16 cellular contexts compared by ENCODE assay signal in genomic region chr4:183214912-183215488, GRCh38.
DNase-seq lines count a peak whose midpoint lies in the region; ATAC-seq, FAIRE-seq and TF ChIP-seq lines count a peak whose summit lies in the region.
"Had no signal": no experiment of that assay in that cellular context is flagged by ENCODE, and none has a peak within 500 bp of the region (broad histone marks: within the 10 kb centered on the region; RNA-seq: fewer than 3 reads in every experiment).

No MANE protein-coding gene starts in this region.

- H2AFZ ChIP-seq in GM23338: no peak overlapping the region
- H2AFZ ChIP-seq in SK-N-SH (ENCODE audit: low read depth): no peak overlapping the region

- H3K27ac ChIP-seq in left ventricle myocardium inferior (replicated peaks): no peak overlapping the region
- H3K27ac ChIP-seq in GM23338 (ENCODE audit: low read depth): no peak overlapping the region
- peak overlapping the region in 1 of 2 experiments; percentile 5; a peak in 1 of 4 replicates for H3K27ac ChIP-seq in SK-N-SH (ENCODE audit: low read depth in 2 of 2, low read length in 1 of 2)
- no peak overlapping the region for H3K27ac ChIP-seq in naive thymus-derived CD4-positive, alpha-beta T cell (ENCODE audit: low read depth, low read length)
- H3K27ac ChIP-seq: 22Rv1 had no signal

- CTCF ChIA-PET in SK-N-SH (lab: Yijun Ruan, JAX): interaction anchor here (1.0 to 1.4 kb wide), 3 partner anchors 46 to 276 kb away, joined by 3 to 4 read pairs (median 3); no protein-coding TSS in a partner anchor
- CTCF ChIA-PET in naive thymus-derived CD4-positive, alpha-beta T cell (lab: Charles Lee): no interaction called here

- TF ChIP-seq CTCF in left ventricle myocardium inferior (IDR thresholded peaks at IDR 0.05; ENCODE audit: borderline replicate concordance): no peak
- TF ChIP-seq CTCF in GM23338 (conservative IDR thresholded peaks at IDR 0.05; ENCODE audit: low read depth in 2 of 2): no peak
- TF ChIP-seq CTCF in SK-N-SH (IDR thresholded peaks at IDR 0.05): no peak

- no peaks in the 10 kb centered on the region for H3F3A ChIP-seq in GM23338 (replicated peaks; ENCODE audit: low read depth)
- H3F3A ChIP-seq in SK-N-SH (replicated peaks; ENCODE audit: insufficient read depth): peaks cover 4% of the 10 kb centered on the region

- H3K4me2 ChIP-seq in GM23338 (no peak overlapping the region), SK-N-SH (no peak overlapping the region)

- POLR2A ChIA-PET in SK-N-SH (lab: Yijun Ruan, JAX): no interaction called here
- POLR2A ChIA-PET in naive thymus-derived CD4-positive, alpha-beta T cell (lab: Charles Lee): no interaction called here

- H3K9ac ChIP-seq in SK-N-SH: no peak overlapping the region

- H3K27me3 ChIP-seq in left ventricle myocardium inferior (ENCODE audit: low read depth) (no peaks in the 10 kb centered on the region), GM23338 (ENCODE audit: insufficient read depth) (no peaks in the 10 kb centered on the region), SK-N-SH (ENCODE audit: insufficient read depth) (no peaks in the 10 kb centered on the region)
- H3K27me3 ChIP-seq in naive thymus-derived CD4-positive, alpha-beta T cell (ENCODE audit: control insufficient read depth in 2 of 2, insufficient read depth in 2 of 2, low read length in 2 of 2): no peaks in the 10 kb centered on the region

- peaks cover 18% of the 10 kb centered on the region for H3K4me1 Mint-ChIP-seq in GM23338
- peaks cover 0 to 3% (median 0%) of the 10 kb centered on the region in 7 donors for H3K4me1 Mint-ChIP-seq in naive thymus-derived CD4-positive, alpha-beta T cell
- H3K4me1 Mint-ChIP-seq: CD8-positive, alpha-beta memory T cell had no signal

- intact Hi-C loops in Right ventricle myocardium superior (cut with DNase I): no loop called here
- intact Hi-C loops in left ventricle myocardium inferior (cut with micrococcal nuclease): no loop called here
- intact Hi-C loops in naive thymus-derived CD4-positive, alpha-beta T cell (cut with micrococcal nuclease): no loop called here

- no peak for DNase-seq in Right ventricle myocardium superior
- DNase-seq in left ventricle myocardium inferior: no peak
- DNase-seq in GM23338 (ENCODE audit: low spot score): no peak
- DNase-seq in SK-N-SH: no peak
- peak; percentile 5 for DNase-seq in hepatic stellate cell (ENCODE audit: low spot score)
- no peak for DNase-seq in RCC 7860 (ENCODE audit: low spot score)
- DNase-seq in naive thymus-derived CD4-positive, alpha-beta T cell: no peak
- no peak for DNase-seq in effector CD8-positive, alpha-beta T cell (lab: John Stamatoyannopoulos, UW)
- DNase-seq: Caco-2; CD8-positive, alpha-beta memory T cell; DMS53 had no signal

- peaks cover 17% of the 10 kb centered on the region for H3K79me2 ChIP-seq in GM23338 (replicated peaks; ENCODE audit: insufficient read depth)
- peaks cover 11% of the 10 kb centered on the region for H3K79me2 ChIP-seq in SK-N-SH (ENCODE audit: insufficient read depth)

- no peaks in the 10 kb centered on the region for H3K9me2 ChIP-seq in GM23338 (ENCODE audit: insufficient read depth)
- no peaks in the 10 kb centered on the region for H3K9me2 ChIP-seq in SK-N-SH

- peak overlapping the region; percentile 60; the same call in 1 of the 2 replicates for H3K27ac Mint-ChIP-seq in GM23338
- no peak overlapping the region for H3K27ac Mint-ChIP-seq in naive thymus-derived CD4-positive, alpha-beta T cell
- H3K27ac Mint-ChIP-seq: CD8-positive, alpha-beta memory T cell had no signal

- peaks cover 14% of the 10 kb centered on the region for H3K36me3 Mint-ChIP-seq in GM23338 (ENCODE audit: low read depth)
- peaks cover 0 to 12% (median under 1%) of the 10 kb centered on the region in 5 donors for H3K36me3 Mint-ChIP-seq in naive thymus-derived CD4-positive, alpha-beta T cell
- H3K36me3 Mint-ChIP-seq: CD8-positive, alpha-beta memory T cell had no signal

- H3K36me3 ChIP-seq in left ventricle myocardium inferior (peaks cover 3% of the 10 kb centered on the region), GM23338 (ENCODE audit: insufficient read depth) (peaks cover 2% of the 10 kb centered on the region; the same call in 1 of the 2 replicates), SK-N-SH (replicated peaks in 1 of 2; ENCODE audit: control insufficient read depth in 1 of 2, insufficient read depth in 2 of 2, low read length in 1 of 2) (peaks cover 2 to 18% of the 10 kb centered on the region in 2 experiments)
- no peaks in the 10 kb centered on the region for H3K36me3 ChIP-seq in naive thymus-derived CD4-positive, alpha-beta T cell (ENCODE audit: control insufficient read depth in 2 of 3, insufficient read depth in 3 of 3, low read length in 3 of 3)

- no peak for TF ChIP-seq RAD21 in SK-N-SH (IDR thresholded peaks at IDR 0.05; ENCODE audit: low read length)

- ATAC-seq in Right ventricle myocardium superior (ENCODE audit: poor library complexity) (peak; percentile 65), GM23338 (no peak)
- no peak for ATAC-seq in naive thymus-derived CD4-positive, alpha-beta T cell
- ATAC-seq: HCT116 had no signal

- peaks cover 17% of the 10 kb centered on the region for H3K4me1 ChIP-seq in left ventricle myocardium inferior
- peaks cover 14% of the 10 kb centered on the region; the same call in 1 of the 2 replicates for H3K4me1 ChIP-seq in GM23338 (ENCODE audit: insufficient read depth)
- peaks cover 0 to 2% of the 10 kb centered on the region in 2 experiments; a peak in 1 of 4 replicates for H3K4me1 ChIP-seq in SK-N-SH (ENCODE audit: control insufficient read depth in 1 of 2, insufficient read depth in 2 of 2, low read depth in 1 of 2, low read length in 1 of 2)
- no peaks in the 10 kb centered on the region for H3K4me1 ChIP-seq in naive thymus-derived CD4-positive, alpha-beta T cell (ENCODE audit: control insufficient read depth in 2 of 2, insufficient read depth in 2 of 2, low read length in 2 of 2)
- H3K4me1 ChIP-seq: Caco-2 had no signal

- H3K9me3 Mint-ChIP-seq in GM23338: no peaks in the 10 kb centered on the region
- H3K9me3 Mint-ChIP-seq in naive thymus-derived CD4-positive, alpha-beta T cell: peaks cover 0 to 1% (median 0%) of the 10 kb centered on the region in 11 donors
- H3K9me3 Mint-ChIP-seq: CD14-positive monocyte; CD8-positive, alpha-beta memory T cell had no signal

- TF ChIP-seq EP300 in SK-N-SH (IDR thresholded peaks at IDR 0.05; ENCODE audit: borderline replicate concordance in 1 of 2, low read depth in 1 of 2, low read length in 1 of 2): no peak

- FAIRE-seq in RCC 7860 (lab: Jason Lieb, UNC): no peak
- FAIRE-seq: H54, HTR-8/SVneo had no signal

- no peak overlapping the region for H3K4me3 Mint-ChIP-seq in GM23338
- H3K4me3 Mint-ChIP-seq in naive thymus-derived CD4-positive, alpha-beta T cell: no peak overlapping the region
- H3K4me3 Mint-ChIP-seq: CD14-positive monocyte; CD8-positive, alpha-beta memory T cell had no signal

- no peaks in the 10 kb centered on the region for H3K9me3 ChIP-seq in left ventricle myocardium inferior (replicated peaks)
- H3K9me3 ChIP-seq in SK-N-SH: no peaks in the 10 kb centered on the region
- no peaks in the 10 kb centered on the region for H3K9me3 ChIP-seq in naive thymus-derived CD4-positive, alpha-beta T cell (ENCODE audit: control insufficient read depth in 2 of 3, low read length in 3 of 3)
- H3K9me3 ChIP-seq: Caco-2 had no signal

- no peaks in the 10 kb centered on the region for H3K27me3 Mint-ChIP-seq in GM23338 (ENCODE audit: insufficient read depth, low read depth, poor library complexity)
- H3K27me3 Mint-ChIP-seq in naive thymus-derived CD4-positive, alpha-beta T cell: peaks cover 0 to 10% (median 0%) of the 10 kb centered on the region in 5 donors

- WGBS in SK-N-SH (ENCODE audit: low lambda C conversion rate): 68% methylated on average over 4 of the region's 4 CpGs

- H4K20me1 ChIP-seq in GM23338 (replicated peaks; ENCODE audit: insufficient read depth) (no peaks in the 10 kb centered on the region; the same call in none of the 2 replicates), SK-N-SH (ENCODE audit: insufficient read depth) (no peaks in the 10 kb centered on the region)

- H3K4me3 ChIP-seq in left ventricle myocardium inferior (no peak overlapping the region), GM23338 (no peak overlapping the region), SK-N-SH (ENCODE audit: low read depth in 2 of 2, low read length in 1 of 2) (no peak overlapping the region)
- no peak overlapping the region for H3K4me3 ChIP-seq in naive thymus-derived CD4-positive, alpha-beta T cell (ENCODE audit: low read length)

TF ChIP-seq in GM23338, 12 proteins besides CTCF, POLR2A, EP300 and RAD21:
- TF ChIP-seq ZNF114 (CRISPR knock-in tag; IDR thresholded peaks at IDR 0.05): no peak

TF ChIP-seq in SK-N-SH, 30 proteins besides CTCF, POLR2A, EP300 and RAD21:
- TF ChIP-seq NRF1 (IDR thresholded peaks at IDR 0.05; ENCODE audit: low read depth, low read length): no peak
- TF ChIP-seq USF2 (IDR thresholded peaks at IDR 0.05; ENCODE audit: borderline replicate concordance, low read depth, low read length): no peak
- TF ChIP-seq MEF2A (IDR thresholded peaks at IDR 0.05; ENCODE audit: borderline replicate concordance, low read depth): peak; percentile 78; the same call in 1 of the 2 replicates
- TF ChIP-seq GATA2 (CRISPR knock-in tag; IDR thresholded peaks at IDR 0.05): no peak
